In the genomic region with DNA sequence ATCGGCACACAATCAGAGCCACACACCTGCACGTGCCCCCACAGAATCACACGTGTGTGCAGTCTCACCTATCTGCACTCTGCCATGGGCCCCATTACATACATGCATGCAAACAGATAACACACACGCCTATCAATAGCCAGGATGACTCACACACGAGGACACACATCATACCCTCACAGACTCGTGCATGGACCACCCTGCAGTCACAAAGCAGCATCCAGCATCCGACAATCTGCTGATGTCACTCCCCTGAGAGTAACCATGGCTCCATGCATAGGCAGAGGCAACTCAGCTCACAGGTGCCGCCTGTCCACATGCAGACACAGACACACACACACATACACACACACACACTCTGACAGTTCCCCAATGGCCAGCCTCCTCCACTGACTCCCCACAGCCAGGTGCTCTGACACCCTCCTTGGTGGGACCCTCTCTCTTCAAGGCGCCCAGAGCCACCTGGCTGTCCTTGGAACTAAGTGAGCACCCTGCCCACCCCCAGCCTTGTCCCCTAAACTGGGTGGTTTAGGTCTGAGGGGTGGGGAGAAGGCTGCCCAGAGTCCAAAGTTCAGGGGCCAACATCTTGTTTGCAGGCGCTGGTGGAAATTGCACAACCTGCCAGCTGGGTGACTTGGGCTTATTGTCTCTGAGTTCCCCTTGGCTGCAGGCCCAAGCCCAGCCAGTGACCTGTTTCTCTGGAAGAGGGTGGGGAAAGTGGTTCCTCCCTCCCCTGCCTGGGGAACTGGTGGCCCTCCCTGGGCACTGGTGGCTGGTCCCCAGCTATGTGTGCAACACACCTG, we compare ENCODE assay signal across 8 cellular contexts. TPM values are rescaled to one million over a fixed set of nuclear protein-coding genes. Genes with fewer than 3 reads are reported as not detected.
DNase-seq lines count a peak whose midpoint lies in the region; ATAC-seq and TF ChIP-seq lines count a peak whose summit lies in the region.

No MANE protein-coding gene starts in this region.

- H3K36me3 ChIP-seq in heart left ventricle = no peaks in the 10 kb centered on the region

- no peaks in the 10 kb centered on the region for H3K36me3 Mint-ChIP-seq in stimulated activated effector memory CD8-positive, alpha-beta T cell treated with anti-CD3 and anti-CD28 coated beads, Interleukin-12 subunit alpha, Interleukin-12 subunit beta, amount 100 ng/mL, for 72 hours
- no peaks in the 10 kb centered on the region for H3K36me3 Mint-ChIP-seq in natural killer cell treated with Interleukin-12 subunit alpha and Interleukin-12 subunit beta and Interleukin-15 and Interleukin-18, amount 100 ng/mL, for 72 hours

- ATAC-seq in heart left ventricle = peak; percentile 72 to 88 (median 82)
- no peak for ATAC-seq in stimulated activated effector memory CD8-positive, alpha-beta T cell treated with anti-CD3 and anti-CD28 coated beads, Interleukin-12 subunit alpha, Interleukin-12 subunit beta, amount 100 ng/mL, for 72 hours
- ATAC-seq in natural killer cell treated with Interleukin-12 subunit alpha and Interleukin-12 subunit beta and Interleukin-15 and Interleukin-18, amount 100 ng/mL, for 72 hours = no peak
- no peak for ATAC-seq in GM21526 (IDR thresholded peaks at IDR 0.05; ENCODE audit: low FRiP score, unreplicated experiment)

- peak overlapping the region in 1 of 12 donors; percentile 79 for H3K27ac ChIP-seq in heart left ventricle

- peak overlapping the region; percentile 9 for H3K27ac Mint-ChIP-seq in stimulated activated effector memory CD8-positive, alpha-beta T cell treated with anti-CD3 and anti-CD28 coated beads, Interleukin-12 subunit alpha, Interleukin-12 subunit beta, amount 100 ng/mL, for 72 hours
- H3K27ac Mint-ChIP-seq in natural killer cell treated with Interleukin-12 subunit alpha and Interleukin-12 subunit beta and Interleukin-15 and Interleukin-18, amount 100 ng/mL, for 72 hours = peak overlapping the region in 1 of 2 donors; percentile 44

- peaks cover 21% of the 10 kb centered on the region for H3K4me1 Mint-ChIP-seq in stimulated activated effector memory CD8-positive, alpha-beta T cell treated with anti-CD3 and anti-CD28 coated beads, Interleukin-12 subunit alpha, Interleukin-12 subunit beta, amount 100 ng/mL, for 72 hours
- peaks cover 50 to 52% of the 10 kb centered on the region in 2 donors for H3K4me1 Mint-ChIP-seq in natural killer cell treated with Interleukin-12 subunit alpha and Interleukin-12 subunit beta and Interleukin-15 and Interleukin-18, amount 100 ng/mL, for 72 hours (ENCODE audit: low read depth in 2 of 2)

- no peaks in the 10 kb centered on the region for H3K9me3 Mint-ChIP-seq in stimulated activated effector memory CD8-positive, alpha-beta T cell treated with anti-CD3 and anti-CD28 coated beads, Interleukin-12 subunit alpha, Interleukin-12 subunit beta, amount 100 ng/mL, for 72 hours
- no peaks in the 10 kb centered on the region for H3K9me3 Mint-ChIP-seq in natural killer cell treated with Interleukin-12 subunit alpha and Interleukin-12 subunit beta and Interleukin-15 and Interleukin-18, amount 100 ng/mL, for 72 hours

- no peak overlapping the region for H3K4me3 Mint-ChIP-seq in stimulated activated effector memory CD8-positive, alpha-beta T cell treated with anti-CD3 and anti-CD28 coated beads, Interleukin-12 subunit alpha, Interleukin-12 subunit beta, amount 100 ng/mL, for 72 hours
- no peak overlapping the region for H3K4me3 Mint-ChIP-seq in natural killer cell treated with Interleukin-12 subunit alpha and Interleukin-12 subunit beta and Interleukin-15 and Interleukin-18, amount 100 ng/mL, for 72 hours

- peaks cover 2 to 61% (median 22%) of the 10 kb centered on the region in 12 donors for H3K4me1 ChIP-seq in heart left ventricle

- TF ChIP-seq POLR2A in heart left ventricle (IDR thresholded peaks at IDR 0.05) = no peak

- no peaks in the 10 kb centered on the region for H3K27me3 Mint-ChIP-seq in natural killer cell treated with Interleukin-12 subunit alpha and Interleukin-12 subunit beta and Interleukin-15 and Interleukin-18, amount 100 ng/mL, for 72 hours

- peak; percentile 80 for DNase-seq in HuH-7.5 (ENCODE audit: low spot score)
- DNase-seq in RPMI8226 = peak; percentile 89
- DNase-seq in heart left ventricle = peak; percentile 85 to 89 (median 87)
- DNase-seq in stimulated activated effector memory CD8-positive, alpha-beta T cell treated with anti-CD3 and anti-CD28 coated beads, Interleukin-12 subunit alpha, Interleukin-12 subunit beta, amount 100 ng/mL, for 72 hours (ENCODE audit: low spot score in 2 of 2) = no peak
- no peak for DNase-seq in NCI-H1417 treated with DMSO at 0.1 percent for 48 hours (lab: John Stamatoyannopoulos, UW)
- DNase-seq in kidney glomerular epithelial cell (lab: John Stamatoyannopoulos, UW) = no peak
- no peak for DNase-seq in natural killer cell treated with Interleukin-12 subunit alpha and Interleukin-12 subunit beta and Interleukin-15 and Interleukin-18, amount 100 ng/mL, for 72 hours (ENCODE audit: low spot score)

- WGBS in heart left ventricle, 4 donors = 66 to 79% (median 75%) methylated on average over 8 to 10 of the region's 10 CpGs

- H3K9me3 ChIP-seq in heart left ventricle = no peaks in the 10 kb centered on the region

- no peak for TF ChIP-seq CTCF in heart left ventricle (IDR thresholded peaks at IDR 0.05)

- intact Hi-C loops in heart left ventricle (cut with DNase I) = no loop called here

- H3K4me3 ChIP-seq in heart left ventricle = no peak overlapping the region

- no peaks in the 10 kb centered on the region for H3K27me3 ChIP-seq in heart left ventricle

RNA-seq across cellular contexts. Expression of gene NEK6, which starts 34.6 kb away (rescaled TPM):
- 10 to 100 TPM in 2 of 9 donors, 1 to 10 TPM in 7; 5.0 to 42.4 (median 6.8) TPM for total RNA-seq in heart left ventricle
- polyA plus RNA-seq in heart left ventricle = 1 to 10 TPM; 1.8 to 4.0 TPM
- 10 to 100 TPM; 11.4 to 38.7 TPM for total RNA-seq in natural killer cell treated with Interleukin-12 subunit alpha and Interleukin-12 subunit beta and Interleukin-15 and Interleukin-18, amount 100 ng/mL, for 72 hours

Comparison
In these comparisons a context has a peak if more than half of its experiments do, and no peak if none do; other contexts are left out.
1. DNase-seq: peak in HuH-7.5 (single experiment), RPMI8226 (single experiment) and heart left ventricle (5 of 5); none in stimulated activated effector memory CD8-positive, alpha-beta T cell treated with anti-CD3 and anti-CD28 coated beads, Interleukin-12 subunit alpha, Interleukin-12 subunit beta, amount 100 ng/mL, for 72 hours (0 of 2), NCI-H1417 treated with DMSO at 0.1 percent for 48 hours (single experiment), kidney glomerular epithelial cell (single experiment) and natural killer cell treated with Interleukin-12 subunit alpha and Interleukin-12 subunit beta and Interleukin-15 and Interleukin-18, amount 100 ng/mL, for 72 hours (single experiment).
2. ATAC-seq: peak in heart left ventricle (4 of 4); none in stimulated activated effector memory CD8-positive, alpha-beta T cell treated with anti-CD3 and anti-CD28 coated beads, Interleukin-12 subunit alpha, Interleukin-12 subunit beta, amount 100 ng/mL, for 72 hours (single experiment), natural killer cell treated with Interleukin-12 subunit alpha and Interleukin-12 subunit beta and Interleukin-15 and Interleukin-18, amount 100 ng/mL, for 72 hours (0 of 2) and GM21526 (single experiment).